19 cellular contexts compared by ENCODE assay signal in the genomic region with DNA sequence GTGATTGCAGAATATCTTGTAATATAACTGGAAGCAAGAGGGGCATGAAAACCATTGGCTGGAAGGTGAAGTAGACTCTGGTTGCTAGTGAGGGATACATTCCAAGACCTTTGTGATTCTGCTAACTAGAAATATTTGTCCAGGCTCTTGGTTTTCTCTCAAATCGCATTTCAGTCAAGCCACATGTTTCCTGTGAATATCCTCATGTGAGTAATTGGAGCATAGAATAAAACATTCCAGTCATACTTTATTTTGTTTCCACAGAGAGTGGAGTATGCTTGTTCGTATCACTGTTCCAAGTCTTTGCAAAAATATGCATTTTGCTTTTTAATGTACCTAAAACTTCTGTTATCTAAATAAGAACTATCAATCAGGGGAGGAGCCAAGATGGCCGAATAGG.
"Had no signal": no experiment of that assay in that cellular context is flagged by ENCODE, and none has a peak within 500 bp of the region (broad histone marks: within the 10 kb centered on the region; RNA-seq: fewer than 3 reads in every experiment).

No MANE protein-coding gene starts in this region.

- ATAC-seq: left colon; naive thymus-derived CD4-positive, alpha-beta T cell; sciatic nerve; stimulated activated naive CD8-positive, alpha-beta T cell treated with anti-CD3 and anti-CD28 coated beads, Interleukin-15, Interleukin-2, amounts not matched to agents 100 U/mL and 50 U/mL, for 24 hours; upper lobe of right lung had no signal

- H3K4me3 ChIP-seq: cardiac muscle cell, colonic mucosa, prostate gland, upper lobe of right lung had no signal

- H3K27me3 Mint-ChIP-seq: naive thymus-derived CD4-positive, alpha-beta T cell had no signal

- H3K27ac Mint-ChIP-seq: naive thymus-derived CD4-positive, alpha-beta T cell; T-helper 2 cell treated with Interferon-gamma antibody and Interleukin-4, amounts not matched to agents 5 μg/mL and 100 μg/mL, for 36 hours had no signal

- H3K36me3 ChIP-seq: cardiac muscle cell, colonic mucosa, prostate gland, upper lobe of right lung had no signal

- H3K27ac ChIP-seq: cardiac muscle cell, colonic mucosa, prostate gland, upper lobe of right lung had no signal

- H3K4me3 Mint-ChIP-seq: naive thymus-derived CD4-positive, alpha-beta T cell; T-helper 2 cell treated with Interferon-gamma antibody and Interleukin-4, amounts not matched to agents 5 μg/mL and 100 μg/mL, for 36 hours had no signal

- H3K4me1 Mint-ChIP-seq: naive thymus-derived CD4-positive, alpha-beta T cell had no signal

- H3K9me3 ChIP-seq: colonic mucosa, prostate gland, upper lobe of right lung had no signal

- DNase-seq: activated CD4-positive, alpha-beta T cell treated with anti-CD3 and anti-CD28 coated beads, Interleukin-2, amount 50 U/mL, for 4 hours; activated CD4-positive, CD25-positive, alpha-beta regulatory T cell treated with anti-CD3 and anti-CD28 coated beads, Interleukin-2, amount 50 U/mL, for 72 hours; activated naive CD4-positive, alpha-beta T cell treated with anti-CD3 and anti-CD28 coated beads, Interleukin-2, amount 50 U/mL, for 16 hours; activated T-cell treated with anti-CD3 and anti-CD28 coated beads, Interleukin-2, amount 50 U/mL, for 1 hour; amniotic stem cell; colonic mucosa; effector CD8-positive, alpha-beta T cell; left colon; naive thymus-derived CD4-positive, alpha-beta T cell; nucleus accumbens; stimulated activated CD4-positive, alpha-beta T cell treated with anti-CD3 and anti-CD28 coated beads, Interleukin-2, amount 100 ng/mL, for 48 hours; stimulated activated CD8-positive, alpha-beta memory T cell treated with anti-CD3 and anti-CD28 coated beads, Interleukin-4, amount 100 ng/mL, for 48 hours; stimulated activated naive CD8-positive, alpha-beta T cell treated with anti-CD3 and anti-CD28 coated beads, Interleukin-15, Interleukin-2, amounts not matched to agents 100 U/mL and 50 U/mL, for 24 hours; SW 1271; upper lobe of right lung had no signal

- H3K27me3 ChIP-seq: cardiac muscle cell, colonic mucosa, upper lobe of right lung had no signal

- H3K4me1 ChIP-seq: colonic mucosa, prostate gland, upper lobe of right lung had no signal
